In the genomic region with DNA sequence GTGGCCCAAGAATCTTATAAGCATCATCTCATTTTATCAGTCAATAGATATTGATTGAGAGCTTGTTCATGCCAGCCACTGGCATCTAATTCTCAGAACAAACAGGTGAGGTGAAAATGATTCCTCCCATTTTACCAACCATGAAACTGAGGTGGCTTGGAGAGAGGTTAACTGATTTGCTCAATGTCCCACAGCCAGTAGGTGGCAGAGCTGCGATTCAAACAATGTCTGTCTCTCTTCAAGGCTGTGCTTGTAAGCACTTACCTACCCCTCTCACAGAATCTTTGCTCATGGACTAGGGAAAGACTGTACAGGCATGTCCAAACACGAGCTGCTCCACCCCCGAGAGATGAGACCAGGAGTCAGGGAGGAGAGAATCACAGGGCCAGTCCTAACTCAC, we compare ENCODE assay signal across 10 cellular contexts. TPM values are rescaled to one million over a fixed set of nuclear protein-coding genes. Genes with fewer than 3 reads are reported as not detected.
DNase-seq lines count a peak whose midpoint lies in the region; TF ChIP-seq lines count a peak whose summit lies in the region.
"Had no signal": no experiment of that assay in that cellular context is flagged by ENCODE, and none has a peak within 500 bp of the region (broad histone marks: within the 10 kb centered on the region; RNA-seq: fewer than 3 reads in every experiment).

No MANE protein-coding gene starts in this region.

- TF ChIP-seq CTCF in prostate gland (IDR thresholded peaks at IDR 0.05): peak in 1 of 4 experiments; percentile 10

- no peak for TF ChIP-seq POLR2A in prostate gland (IDR thresholded peaks at IDR 0.05)

- no peaks in the 10 kb centered on the region for H3K4me1 ChIP-seq in prostate gland (replicated peaks)

- no peak overlapping the region for H3K4me3 ChIP-seq in prostate gland

- no peaks in the 10 kb centered on the region for H3K9me3 ChIP-seq in prostate gland

- no peak overlapping the region for H3K27ac ChIP-seq in prostate gland

- peak; percentile 8 for DNase-seq in NCI-H1092 treated with DMSO at 0.1 percent for 48 hours (lab: John Stamatoyannopoulos, UW)
- no peak for DNase-seq in NCI-H1092 (lab: John Stamatoyannopoulos, UW)
- peak; percentile 35 for DNase-seq in HCEC 1CT
- DNase-seq in RPMI7951 (ENCODE audit: low read depth): peak; percentile 18
- DNase-seq in iris pigment epithelial cell (ENCODE audit: low read depth): peak; percentile 30
- no peak for DNase-seq in stimulated activated naive CD4-positive, alpha-beta T cell treated with Interleukin-2 at 50 U/mL for 16 hours (lab: John Stamatoyannopoulos, UW)
- DNase-seq in 8988T: no peak
- no peak for DNase-seq in prostate gland (ENCODE audit: low spot score)

- H3K27me3 ChIP-seq in prostate gland (replicated peaks; ENCODE audit: insufficient read depth): peaks cover 4% of the 10 kb centered on the region

- intact Hi-C loops in prostate gland (cut with DNase I): no loop called here

- 8% methylated on average over 3 of the region's 3 CpGs for WGBS in prostate gland

- H3K36me3 ChIP-seq in prostate gland: no peaks in the 10 kb centered on the region

RNA-seq across cellular contexts. Expression of gene GSX1, which starts 21.5 kb away (rescaled TPM):
- total RNA-seq in RPMI7951 (2014; rRNA removed; shearing (Covaris generic)): not detected in 2 replicates
- not detected for total RNA-seq in prostate gland
- total RNA-seq: B cell; T-helper 2 cell treated with Interferon-gamma antibody and Interleukin-4, amounts not matched to agents 100 ng/mL and 5 ng/mL, for 36 hours had no signal

Comparison
In these comparisons a context has a peak if more than half of its experiments do, and no peak if none do; other contexts are left out.
1. DNase-seq: peak in NCI-H1092 treated with DMSO at 0.1 percent for 48 hours (single experiment), HCEC 1CT (single experiment), RPMI7951 (single experiment) and iris pigment epithelial cell (single experiment); none in NCI-H1092 (single experiment), stimulated activated naive CD4-positive, alpha-beta T cell treated with Interleukin-2 at 50 U/mL for 16 hours (single experiment), 8988T (single experiment) and prostate gland (single experiment).